Comparison of ENCODE assay signal across 8 cellular contexts in genomic region chr14:76961631-76962302, GRCh38.
DNase-seq lines count a peak whose midpoint lies in the region; ATAC-seq and TF ChIP-seq lines count a peak whose summit lies in the region.

No MANE protein-coding gene starts in this region.

- H3K36me3 Mint-ChIP-seq in activated naive CD4-positive, alpha-beta T cell treated with anti-CD3 and anti-CD28 coated beads, Interleukin-2, amount 50 U/mL, for 72 hours, result peaks cover 0 to 5% of the 10 kb centered on the region in 2 donors

- H3K4me3 ChIP-seq in SK-N-SH (ENCODE audit: low read depth in 2 of 2, low read length in 1 of 2), result peak overlapping the region; percentile 6 to 14; a peak in 2 of 4 replicates
- peak overlapping the region; percentile 25 for H3K4me3 ChIP-seq in trophoblast cell (ENCODE audit: low read depth, low read length)
- H3K4me3 ChIP-seq in tibial artery, result peak overlapping the region; percentile 51 to 61

- peak overlapping the region; percentile 62 for H2BK120ac ChIP-seq in trophoblast cell (ENCODE audit: insufficient read depth, low read length, poor library complexity)

- peak overlapping the region; percentile 50 for H3K4ac ChIP-seq in trophoblast cell (ENCODE audit: low read depth, low read length)

- no peaks in the 10 kb centered on the region for H3K27me3 ChIP-seq in SK-N-SH (ENCODE audit: insufficient read depth)
- no peaks in the 10 kb centered on the region for H3K27me3 ChIP-seq in trophoblast cell (ENCODE audit: insufficient read depth, low read length)
- H3K27me3 ChIP-seq in tibial artery, result no peaks in the 10 kb centered on the region

- peaks cover 36% of the 10 kb centered on the region for H3F3A ChIP-seq in SK-N-SH (replicated peaks; ENCODE audit: insufficient read depth)

- peak overlapping the region; percentile 67 for H3K14ac ChIP-seq in trophoblast cell (ENCODE audit: low read length)

- peak overlapping the region; percentile 62 to 98 for H3K27ac ChIP-seq in SK-N-SH (ENCODE audit: low read depth in 2 of 2, low read length in 1 of 2)
- H3K27ac ChIP-seq in trophoblast cell (ENCODE audit: low read depth, low read length), result peak overlapping the region; percentile 79
- H3K27ac ChIP-seq in tibial artery, result peak overlapping the region; percentile 92 to 94

- peaks cover 0 to 5% of the 10 kb centered on the region in 2 donors for H3K9me3 Mint-ChIP-seq in activated naive CD4-positive, alpha-beta T cell treated with anti-CD3 and anti-CD28 coated beads, Interleukin-2, amount 50 U/mL, for 72 hours

- peak; percentile 43 for DNase-seq in DMS 273 treated with DMSO at 0.1 percent for 48 hours (lab: John Stamatoyannopoulos, UW)
- peak; percentile 86 for DNase-seq in HS-5 (ENCODE audit: low read depth)
- no peak for DNase-seq in SK-N-SH
- peak; percentile 93 to 98 for DNase-seq in activated naive CD4-positive, alpha-beta T cell treated with anti-CD3 and anti-CD28 coated beads, Interleukin-2, amount 50 U/mL, for 72 hours (ENCODE audit: low spot score in 2 of 2)
- peak; percentile 88 for DNase-seq in Right ventricle myocardium superior
- peak; percentile 98 to 99 for DNase-seq in trophoblast cell
- peak; percentile 82 to 90 for DNase-seq in tibial artery

- 42% methylated on average over 21 of the region's 24 CpGs for WGBS in SK-N-SH (ENCODE audit: low lambda C conversion rate)
- WGBS in trophoblast cell (ENCODE audit: extremely low coverage, insufficient coverage, insufficient read length), result no CpG with 5 or more reads among the region's 24 CpGs

- H3K79me2 ChIP-seq in SK-N-SH (ENCODE audit: insufficient read depth) (peaks cover 6% of the 10 kb centered on the region; the same call in 1 of the 2 replicates), trophoblast cell (ENCODE audit: control insufficient read depth, insufficient read depth, low read length, poor library complexity) (peaks cover 7% of the 10 kb centered on the region)

- H3K9me3 ChIP-seq in SK-N-SH, result no peaks in the 10 kb centered on the region
- no peaks in the 10 kb centered on the region for H3K9me3 ChIP-seq in trophoblast cell (ENCODE audit: insufficient read depth, low read depth, low read length)
- H3K9me3 ChIP-seq in tibial artery, result no peaks in the 10 kb centered on the region

- peak overlapping the region; percentile 15 for H2AK5ac ChIP-seq in trophoblast cell (ENCODE audit: low read length)

- peak overlapping the region; percentile 45 for H3K18ac ChIP-seq in trophoblast cell (ENCODE audit: low read length)

- H4K8ac ChIP-seq in trophoblast cell (ENCODE audit: low read depth, low read length), result peak overlapping the region; percentile 30

- peak overlapping the region; percentile 48 for H2BK12ac ChIP-seq in trophoblast cell (ENCODE audit: low read length)

- H3K36me3 ChIP-seq in SK-N-SH (replicated peaks in 1 of 2; ENCODE audit: control insufficient read depth in 1 of 2, insufficient read depth in 2 of 2, low read length in 1 of 2) (no peaks in the 10 kb centered on the region), trophoblast cell (ENCODE audit: control insufficient read depth in 1 of 2, insufficient read depth in 2 of 2, low read length in 2 of 2) (peaks cover 10 to 14% of the 10 kb centered on the region in 2 experiments), tibial artery (no peaks in the 10 kb centered on the region)

- H4K12ac ChIP-seq in trophoblast cell (ENCODE audit: low read depth, low read length), result peak overlapping the region; percentile 11

- no peak for TF ChIP-seq CTCF in SK-N-SH (IDR thresholded peaks at IDR 0.05)
- TF ChIP-seq CTCF in tibial artery (IDR thresholded peaks at IDR 0.05), result no peak

- no peaks in the 10 kb centered on the region for H4K20me1 ChIP-seq in SK-N-SH (ENCODE audit: insufficient read depth)

- peak; percentile 75 for ATAC-seq in GM21360 (IDR thresholded peaks at IDR 0.05; ENCODE audit: unreplicated experiment)
- ATAC-seq in activated naive CD4-positive, alpha-beta T cell treated with anti-CD3 and anti-CD28 coated beads, Interleukin-2, amount 50 U/mL, for 72 hours, result peak; percentile 86 to 95
- peak; percentile 90 for ATAC-seq in Right ventricle myocardium superior (ENCODE audit: poor library complexity)

- peak overlapping the region; percentile 75 for H4K91ac ChIP-seq in trophoblast cell (ENCODE audit: low read depth, low read length)

- H3K4me2 ChIP-seq in SK-N-SH (peak overlapping the region; percentile 67), trophoblast cell (ENCODE audit: low read length) (peak overlapping the region; percentile 54)

- no peak overlapping the region for H3K23ac ChIP-seq in trophoblast cell (ENCODE audit: low read length)

- intact Hi-C loops in Right ventricle myocardium superior (cut with DNase I) (no loop called here), tibial artery (cut with DNase I; ENCODE audit: low total_unique reads) (no loop called here)

- H2AFZ ChIP-seq in SK-N-SH (ENCODE audit: low read depth), result peak overlapping the region; percentile 64
- no peak overlapping the region for H2AFZ ChIP-seq in trophoblast cell (ENCODE audit: insufficient read depth, low read length, poor library complexity)

- peak overlapping the region; percentile 45 for H2BK5ac ChIP-seq in trophoblast cell (ENCODE audit: low read depth, low read length, poor library complexity)

- peaks cover 40% of the 10 kb centered on the region for H3K79me1 ChIP-seq in trophoblast cell (ENCODE audit: low read length)

- TF ChIP-seq RAD21 in SK-N-SH (IDR thresholded peaks at IDR 0.05; ENCODE audit: low read length), result no peak

- POLR2A ChIA-PET in SK-N-SH (lab: Yijun Ruan, JAX), result interaction anchor here (1.1 to 1.8 kb wide), 3 partner anchors 24 to 137 kb away, joined by 3 to 5 read pairs (median 5); partner anchors contain the start of gene CIPC

- peak in 1 of 2 experiments; percentile 54; a peak in 1 of 4 replicates for TF ChIP-seq EP300 in SK-N-SH (IDR thresholded peaks at IDR 0.05; ENCODE audit: borderline replicate concordance in 1 of 2, low read depth in 1 of 2, low read length in 1 of 2)

- CTCF ChIA-PET in SK-N-SH (lab: Yijun Ruan, JAX), result interaction anchor here (0.6 to 1.6 kb wide), 7 partner anchors 10 to 296 kb away, joined by 3 to 6 read pairs (median 4); no protein-coding TSS in a partner anchor

- H3K9ac ChIP-seq in SK-N-SH (peak overlapping the region; percentile 52; the same call in 1 of the 2 replicates), trophoblast cell (ENCODE audit: low read length) (no peak overlapping the region)

- peak overlapping the region; percentile 85 to 97 for H3K27ac Mint-ChIP-seq in activated naive CD4-positive, alpha-beta T cell treated with anti-CD3 and anti-CD28 coated beads, Interleukin-2, amount 50 U/mL, for 72 hours

- no peaks in the 10 kb centered on the region for H3K9me2 ChIP-seq in SK-N-SH

- peaks cover 46% of the 10 kb centered on the region in 2 experiments for H3K4me1 ChIP-seq in SK-N-SH (ENCODE audit: control insufficient read depth in 1 of 2, insufficient read depth in 2 of 2, low read depth in 1 of 2, low read length in 1 of 2)
- peaks cover 39 to 52% of the 10 kb centered on the region in 2 experiments for H3K4me1 ChIP-seq in trophoblast cell (ENCODE audit: control insufficient read depth in 1 of 2, insufficient read depth in 2 of 2, low read length in 2 of 2)
- peaks cover 0 to 60% (median 54%) of the 10 kb centered on the region in 4 donors for H3K4me1 ChIP-seq in tibial artery

TF ChIP-seq in SK-N-SH, 30 proteins besides CTCF, POLR2A, EP300 and RAD21:
- TF ChIP-seq SMC3 (IDR thresholded peaks at IDR 0.05; ENCODE audit: low read depth, low read length) (no peak), TEAD4 (IDR thresholded peaks at IDR 0.05; ENCODE audit: borderline replicate concordance, insufficient read depth) (no peak), TCF12 (IDR thresholded peaks at IDR 0.05) (peak; percentile 15; the same call in 1 of the 2 replicates), RXRA (IDR thresholded peaks at IDR 0.05; ENCODE audit: borderline replicate concordance, low read depth) (0 out of 2 replicates have a peak, but pooled peaks have one; percentile 35)
- TF ChIP-seq, protein P1, sequence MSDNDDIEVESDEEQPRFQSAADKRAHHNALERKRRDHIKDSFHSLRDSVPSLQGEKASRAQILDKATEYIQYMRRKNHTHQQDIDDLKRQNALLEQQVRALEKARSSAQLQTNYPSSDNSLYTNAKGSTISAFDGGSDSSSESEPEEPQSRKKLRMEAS (IDR thresholded peaks at IDR 0.05; ENCODE audit: low read depth), result 0 out of 2 replicates have a peak, but pooled peaks have one; percentile 17
- TF ChIP-seq, protein P2, sequence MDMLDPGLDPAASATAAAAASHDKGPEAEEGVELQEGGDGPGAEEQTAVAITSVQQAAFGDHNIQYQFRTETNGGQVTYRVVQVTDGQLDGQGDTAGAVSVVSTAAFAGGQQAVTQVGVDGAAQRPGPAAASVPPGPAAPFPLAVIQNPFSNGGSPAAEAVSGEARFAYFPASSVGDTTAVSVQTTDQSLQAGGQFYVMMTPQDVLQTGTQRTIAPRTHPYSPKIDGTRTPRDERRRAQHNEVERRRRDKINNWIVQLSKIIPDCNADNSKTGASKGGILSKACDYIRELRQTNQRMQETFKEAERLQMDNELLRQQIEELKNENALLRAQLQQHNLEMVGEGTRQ (IDR thresholded peaks at IDR 0.05; ENCODE audit: borderline replicate concordance, low read depth, low read length), result no peak
